In genomic region chr7:106731207-106731606, GRCh38 we compare ENCODE assay signal across 9 cellular contexts.
DNase-seq lines count a peak whose midpoint lies in the region; ATAC-seq and TF ChIP-seq lines count a peak whose summit lies in the region.
"Had no signal": no experiment of that assay in that cellular context is flagged by ENCODE, and none has a peak within 500 bp of the region (broad histone marks: within the 10 kb centered on the region; RNA-seq: fewer than 3 reads in every experiment).

No MANE protein-coding gene starts in this region.

- H3K27me3 ChIP-seq in CD4-positive, alpha-beta T cell (ENCODE audit: control insufficient read depth, insufficient read depth, low read length) = no peaks in the 10 kb centered on the region
- no peaks in the 10 kb centered on the region for H3K27me3 ChIP-seq in gastrocnemius medialis

- CTCF ChIA-PET in GM10248 (lab: Yijun Ruan, JAX) = interaction anchor here (0.9 to 3.7 kb wide), 9 partner anchors 9 to 555 kb away, joined by 3 to 22 read pairs (median 4); partner anchors contain the start of genes CCDC71L and HBP1
- CTCF ChIA-PET in CD4-positive, alpha-beta T cell (lab: Charles Lee) = interaction anchor here (1.1 to 2.2 kb wide), 2 partner anchors 71 to 555 kb away, joined by 3 to 8 read pairs; partner anchors contain the start of gene CCDC71L

- no peaks in the 10 kb centered on the region for H3K36me3 ChIP-seq in gastrocnemius medialis

- no peaks in the 10 kb centered on the region for H3K4me1 ChIP-seq in gastrocnemius medialis

- no peak overlapping the region for H3K4me3 ChIP-seq in gastrocnemius medialis

- H3K9me3 ChIP-seq in CD4-positive, alpha-beta T cell (ENCODE audit: control insufficient read depth, low read length) = no peaks in the 10 kb centered on the region
- no peaks in the 10 kb centered on the region for H3K9me3 ChIP-seq in gastrocnemius medialis

- DNase-seq in GM10248 (ENCODE audit: extremely low spot score) (peak; percentile 22), astrocyte of the hippocampus (ENCODE audit: low read depth, low spot score) (peak; percentile 25), midbrain (lab: John Stamatoyannopoulos, UW) (no peak), gastrocnemius medialis (no peak), cortex of kidney (lab: John Stamatoyannopoulos, UW) (no peak)
- DNase-seq in CD4-positive, alpha-beta T cell = no peak
- DNase-seq: hypothalamus had no signal

- no peaks in the 10 kb centered on the region for H3K36me3 Mint-ChIP-seq in CD4-positive, alpha-beta T cell (ENCODE audit: low read depth)

- POLR2A ChIA-PET in GM10248 (lab: Yijun Ruan, JAX) = interaction anchor here (0.6 kb wide), 1 partner anchor 125 kb away, joined by 3 read pairs; no protein-coding TSS in a partner anchor
- POLR2A ChIA-PET in CD4-positive, alpha-beta T cell (lab: Charles Lee) = interaction anchor here (2.8 kb wide), 1 partner anchor 71 kb away, joined by 10 read pairs; the partner anchor contains the start of gene CCDC71L

- TF ChIP-seq CTCF in GM10248 (IDR thresholded peaks at IDR 0.05; ENCODE audit: control extremely low read depth, extremely low read depth, low read depth, missing control alignments) = no peak
- no peak for TF ChIP-seq CTCF in CD4-positive, alpha-beta T cell (IDR thresholded peaks at IDR 0.05)
- no peak for TF ChIP-seq CTCF in gastrocnemius medialis (IDR thresholded peaks at IDR 0.05 in 4 of 5, conservative IDR thresholded peaks at IDR 0.05 in 1 of 5)

- in situ Hi-C loops in gastrocnemius medialis (cut with MboI; ENCODE audit: low sequenced_read_pairs in 4 of 4) = loop anchor here in 1 of 4 donors (10.0 to 25.0 kb wide), 2 partner anchors 76 to 194 kb away; no protein-coding TSS in a partner anchor

- H3K27ac Mint-ChIP-seq in CD4-positive, alpha-beta T cell = no peak overlapping the region

- no peak for TF ChIP-seq POLR2A in gastrocnemius medialis (IDR thresholded peaks at IDR 0.05)

- peak; percentile 73 for ATAC-seq in GM19397 (IDR thresholded peaks at IDR 0.05; ENCODE audit: unreplicated experiment)
- ATAC-seq in HG03432 (IDR thresholded peaks at IDR 0.05; ENCODE audit: unreplicated experiment) = peak; percentile 90
- ATAC-seq in CD4-positive, alpha-beta T cell (ENCODE audit: poor library complexity) = no peak
- no peak for ATAC-seq in gastrocnemius medialis

- no peak overlapping the region for H3K27ac ChIP-seq in CD4-positive, alpha-beta T cell (ENCODE audit: low read depth, low read length)
- H3K27ac ChIP-seq in gastrocnemius medialis = peak overlapping the region in 1 of 4 donors; percentile 31

- no peak overlapping the region for H3K4me3 Mint-ChIP-seq in CD4-positive, alpha-beta T cell

- peaks cover 27% of the 10 kb centered on the region for H3K4me1 Mint-ChIP-seq in CD4-positive, alpha-beta T cell (ENCODE audit: low read depth)

- no peaks in the 10 kb centered on the region for H3K27me3 Mint-ChIP-seq in CD4-positive, alpha-beta T cell

- no peaks in the 10 kb centered on the region for H3K9me3 Mint-ChIP-seq in CD4-positive, alpha-beta T cell

- intact Hi-C loops in CD4-positive, alpha-beta T cell (cut with DNase I, micrococcal nuclease) = no loop called here
- intact Hi-C loops in gastrocnemius medialis (cut with DNase I; ENCODE audit: low total_unique reads) = no loop called here

Comparison
In these comparisons a context has a peak if more than half of its experiments do, and no peak if none do; other contexts are left out.
1. DNase-seq: peak in GM10248 (single experiment) and astrocyte of the hippocampus (single experiment); none in CD4-positive, alpha-beta T cell (0 of 10), midbrain (single experiment), gastrocnemius medialis (0 of 2) and cortex of kidney (single experiment).
2. ATAC-seq: peak in GM19397 (single experiment) and HG03432 (single experiment); none in CD4-positive, alpha-beta T cell (single experiment) and gastrocnemius medialis (0 of 2).